Comparison of ENCODE assay signal across 22 cellular contexts in genomic region chr6:85250586-85251216, GRCh38.
DNase-seq lines count a peak whose midpoint lies in the region; ATAC-seq and TF ChIP-seq lines count a peak whose summit lies in the region.
"Had no signal": no experiment of that assay in that cellular context is flagged by ENCODE, and none has a peak within 500 bp of the region (broad histone marks: within the 10 kb centered on the region; RNA-seq: fewer than 3 reads in every experiment).

No MANE protein-coding gene starts in this region.

- no peak overlapping the region for H3K27ac ChIP-seq in brain microvascular endothelial cell
- H3K27ac ChIP-seq in gastroesophageal sphincter, result no peak overlapping the region
- H3K27ac ChIP-seq in gastrocnemius medialis, result no peak overlapping the region
- H3K27ac ChIP-seq: PC-9, sigmoid colon, SK-N-MC, thoracic aorta had no signal

- POLR2A ChIA-PET in HEK293T (lab: Yijun Ruan, JAX), result no interaction called here

- H3K4me1 ChIP-seq in gastroesophageal sphincter (no peaks in the 10 kb centered on the region), gastrocnemius medialis (no peaks in the 10 kb centered on the region)
- H3K4me1 ChIP-seq: BE2C, sigmoid colon had no signal

- no peak for TF ChIP-seq POLR2A in gastroesophageal sphincter (IDR thresholded peaks at IDR 0.05)
- TF ChIP-seq POLR2A in gastrocnemius medialis (IDR thresholded peaks at IDR 0.05), result no peak

- no peak for TF ChIP-seq EP300 in gastroesophageal sphincter (IDR thresholded peaks at IDR 0.05)

- DNase-seq in HEK293T (ENCODE audit: extremely low spot score) (no peak), brain microvascular endothelial cell (peak; percentile 45), gastrocnemius medialis (no peak), SW 1271 (lab: John Stamatoyannopoulos, UW) (no peak), NCI-H2227 (lab: John Stamatoyannopoulos, UW; ENCODE audit: unreplicated experiment) (no peak), NCI-H2196 (lab: John Stamatoyannopoulos, UW; ENCODE audit: unreplicated experiment) (no peak)
- DNase-seq: activated CD4-positive, alpha-beta T cell treated with anti-CD3 and anti-CD28 coated beads, Interleukin-2, amount 10 ng/mL, durations not matched to agents 24 days and 14 days; activated naive CD4-positive, alpha-beta T cell treated with anti-CD3 and anti-CD28 coated beads, Interleukin-2, amount 10 ng/mL, durations not matched to agents 7 days and 5 days; BE2C; DMS79 treated with DMSO at 0.1 percent for 48 hours; effector memory CD8-positive, alpha-beta T cell; glutamatergic neuron; mucosa of descending colon; NCI-H524 treated with DMSO at 0.1 percent for 48 hours; PC-9; sigmoid colon; stimulated activated CD4-positive, alpha-beta T cell treated with anti-CD3 and anti-CD28 coated beads, Interleukin-4, amount 100 ng/mL, for 24 hours; stimulated activated CD8-positive, alpha-beta memory T cell treated with anti-CD3 and anti-CD28 coated beads, Interleukin-4, amount 100 ng/mL, for 48 hours had no signal

- 72 to 83% methylated on average over 4 of the region's 5 CpGs for WGBS in gastroesophageal sphincter (ENCODE audit: low coverage in 1 of 2), 2 donors

- ATAC-seq in gastroesophageal sphincter (peak; percentile 68), gastrocnemius medialis (peak; percentile 33 to 74)
- ATAC-seq: effector memory CD8-positive, alpha-beta T cell; HCT116; mucosa of descending colon had no signal

- in situ Hi-C loops in brain microvascular endothelial cell (cut with HindIII; ENCODE audit: low pct_ligation_motif_present, low sequenced_read_pairs), result no loop called here
- in situ Hi-C loops in gastrocnemius medialis (cut with MboI; ENCODE audit: low sequenced_read_pairs in 4 of 4), result no loop called here

- TF ChIP-seq CTCF in brain microvascular endothelial cell (IDR thresholded peaks at IDR 0.05; ENCODE audit: low read depth, low read length, missing control alignments) (no peak), gastroesophageal sphincter (IDR thresholded peaks at IDR 0.05) (no peak), gastrocnemius medialis (IDR thresholded peaks at IDR 0.05 in 4 of 5, conservative IDR thresholded peaks at IDR 0.05 in 1 of 5) (no peak)

- intact Hi-C loops in gastrocnemius medialis (cut with DNase I; ENCODE audit: low total_unique reads), result no loop called here

- H3K27me3 ChIP-seq in brain microvascular endothelial cell (replicated peaks), result no peaks in the 10 kb centered on the region
- H3K27me3 ChIP-seq in gastroesophageal sphincter, result no peaks in the 10 kb centered on the region
- H3K27me3 ChIP-seq in gastrocnemius medialis, result no peaks in the 10 kb centered on the region
- H3K27me3 ChIP-seq: BE2C, sigmoid colon had no signal

- H3K9me3 ChIP-seq in gastroesophageal sphincter (peaks cover 0 to 16% (median 0%) of the 10 kb centered on the region in 3 donors), gastrocnemius medialis (no peaks in the 10 kb centered on the region)
- H3K9me3 ChIP-seq: BE2C had no signal

- H3K36me3 ChIP-seq in brain microvascular endothelial cell (replicated peaks), result no peaks in the 10 kb centered on the region
- H3K36me3 ChIP-seq in gastroesophageal sphincter, result no peaks in the 10 kb centered on the region
- H3K36me3 ChIP-seq in gastrocnemius medialis, result no peaks in the 10 kb centered on the region
- H3K36me3 ChIP-seq: BE2C, sigmoid colon, thoracic aorta had no signal

- CTCF ChIA-PET in HEK293T (lab: Yijun Ruan, JAX), result no interaction called here

- H3K4me3 ChIP-seq in brain microvascular endothelial cell (ENCODE audit: low read depth, low read length) (no peak overlapping the region), gastroesophageal sphincter (no peak overlapping the region), gastrocnemius medialis (no peak overlapping the region)
- H3K4me3 ChIP-seq: mucosa of descending colon, PC-9, sigmoid colon, SK-N-MC, thoracic aorta had no signal

TF ChIP-seq in HEK293T, 16 proteins besides CTCF, POLR2A, EP300 and RAD21:
- TF ChIP-seq SP1 (IDR thresholded peaks at IDR 0.05) (no peak), NFRKB (IDR thresholded peaks at IDR 0.05) (no peak), CTBP1 (IDR thresholded peaks at IDR 0.05; ENCODE audit: borderline replicate concordance) (no peak), ELF4 (IDR thresholded peaks at IDR 0.05) (no peak), PKNOX1 (IDR thresholded peaks at IDR 0.05) (peak; percentile 67), ZNF384 (IDR thresholded peaks at IDR 0.05) (no peak)
